ENCODE assay signal across 8 cellular contexts in genomic region chr9:129835128-129835859, GRCh38. TPM values are rescaled to one million over a fixed set of nuclear protein-coding genes. Genes with fewer than 3 reads are reported as not detected.
DNase-seq lines count a peak whose midpoint lies in the region; ATAC-seq, FAIRE-seq and TF ChIP-seq lines count a peak whose summit lies in the region.

Gene C9orf78 (minus strand): TSS chr9:129835275. CDS start chr9:129835221, 54 bp downstream.
Gene USP20 (plus strand): TSS chr9:129835458. CDS start chr9:129852556, 17,098 bp downstream.

- POLR2A ChIA-PET in endothelial cell of umbilical vein (lab: Charles Lee): interaction anchor here (0.8 kb wide), 1 partner anchor 207 kb away, joined by 3 read pairs; no protein-coding TSS in a partner anchor

- H3K79me2 ChIP-seq in OCI-LY3 (ENCODE audit: low read length): peaks cover 27% of the 10 kb centered on the region
- peaks cover 6% of the 10 kb centered on the region for H3K79me2 ChIP-seq in endothelial cell of umbilical vein (ENCODE audit: control insufficient read depth, insufficient read depth, low read length)

- H3K4me1 ChIP-seq in OCI-LY3 (ENCODE audit: low read length) (peaks cover 14% of the 10 kb centered on the region), endothelial cell of umbilical vein (ENCODE audit: control insufficient read depth, extremely low read depth, insufficient read depth, low read length) (peaks cover 15% of the 10 kb centered on the region)

- TF ChIP-seq POLR2A in endothelial cell of umbilical vein (IDR thresholded peaks at IDR 0.05; ENCODE audit: low read depth, low read length): peak; percentile 97

- peak; percentile 92 for FAIRE-seq in endothelial cell of umbilical vein (lab: Jason Lieb, UNC)

- H3K9ac ChIP-seq in OCI-LY3 (ENCODE audit: low read length) (peak within 1 kb of the TSS; percentile 80), endothelial cell of umbilical vein (replicated peaks; ENCODE audit: extremely low read depth, insufficient read depth, low read length) (peak within 1 kb of the TSS; percentile 82)

- no peak for TF ChIP-seq CTCF in OCI-LY3 (IDR thresholded peaks at IDR 0.05; ENCODE audit: low read depth, low read length)
- TF ChIP-seq CTCF in endothelial cell of umbilical vein (IDR thresholded peaks at IDR 0.05; ENCODE audit: extremely low read depth in 1 of 2, insufficient read depth in 1 of 2, low read depth in 1 of 2, low read length in 2 of 2): no peak

- H3K27ac ChIP-seq in OCI-LY3 (ENCODE audit: low read length) (peak within 1 kb of the TSS; percentile 32), endothelial cell of umbilical vein (ENCODE audit: insufficient read depth, low read depth, low read length) (peak within 1 kb of the TSS; percentile 18)

- peak; percentile 83 for ATAC-seq in GM21526 (IDR thresholded peaks at IDR 0.05; ENCODE audit: low FRiP score, unreplicated experiment)

- DNase-seq in D341Med (ENCODE audit: low spot score) (peak; percentile 100), HuH-7.5 (ENCODE audit: low spot score) (peak; percentile 94), endothelial cell of umbilical vein (ENCODE audit: low read depth, low spot score) (peak; percentile 96), midbrain (lab: John Stamatoyannopoulos, UW) (peak; percentile 97)
- DNase-seq in activated CD8-positive, alpha-beta memory T cell treated with anti-CD3 and anti-CD28 coated beads, Interleukin-2, amount 50 U/mL, for 48 hours: peak; percentile 99
- DNase-seq in stimulated activated CD8-positive, alpha-beta memory T cell treated with anti-CD3 and anti-CD28 coated beads, Interleukin-15, amount 100 ng/mL, for 48 hours (ENCODE audit: low read depth in 2 of 2): peak; percentile 94 to 97

- H3K27me3 ChIP-seq in OCI-LY3 (ENCODE audit: low read depth, low read length): no peaks in the 10 kb centered on the region
- no peaks in the 10 kb centered on the region for H3K27me3 ChIP-seq in endothelial cell of umbilical vein (ENCODE audit: control insufficient read depth in 2 of 2, insufficient read depth in 2 of 2, low read length in 2 of 2)

- dilution Hi-C loops in endothelial cell of umbilical vein (cut with MboI; ENCODE audit: extremely low pct_ligation_motif_present, low sequenced_read_pairs): no loop called here

- peak within 1 kb of the TSS; percentile 94 for H3K4me3 ChIP-seq in OCI-LY3 (ENCODE audit: low read length)
- peak within 1 kb of the TSS; percentile 60 to 82 (median 65) for H3K4me3 ChIP-seq in endothelial cell of umbilical vein (replicated peaks in 1 of 3; ENCODE audit: insufficient read depth in 1 of 3, low read depth in 1 of 3, low read length in 3 of 3)

- H3K4me2 ChIP-seq in OCI-LY3 (ENCODE audit: low read length): peak within 1 kb of the TSS; percentile 95
- H3K4me2 ChIP-seq in endothelial cell of umbilical vein (ENCODE audit: insufficient read depth, low read length): peak within 1 kb of the TSS; percentile 81

- H3K36me3 ChIP-seq in OCI-LY3 (replicated peaks; ENCODE audit: low read depth, low read length) (peaks cover 14% of the 10 kb centered on the region), endothelial cell of umbilical vein (ENCODE audit: control insufficient read depth in 2 of 2, extremely low read depth in 1 of 2, insufficient read depth in 2 of 2, low read length in 2 of 2) (peaks cover 4% of the 10 kb centered on the region in 2 experiments)

- no peaks in the 10 kb centered on the region for H3K9me1 ChIP-seq in endothelial cell of umbilical vein (replicated peaks; ENCODE audit: control insufficient read depth, extremely low read depth, insufficient read depth, low read length)

- H4K20me1 ChIP-seq in OCI-LY3 (ENCODE audit: insufficient read depth, low read length) (no peaks in the 10 kb centered on the region), endothelial cell of umbilical vein (replicated peaks; ENCODE audit: control insufficient read depth, extremely low read depth, insufficient read depth, low read length) (no peaks in the 10 kb centered on the region)

- intact Hi-C loops in endothelial cell of umbilical vein (cut with micrococcal nuclease): loop anchor here (1.0 to 5.0 kb wide), 4 partner anchors 11 to 262 kb away; partner anchors contain the start of genes FNBP1 and TOR1A

- BruUV-seq in endothelial cell of umbilical vein (replicated peaks; lab: Mats Ljungman, UMichigan): TSS peak; percentile 40

- no peaks in the 10 kb centered on the region for H3K9me3 ChIP-seq in OCI-LY3 (ENCODE audit: insufficient read depth, low read length)
- no peaks in the 10 kb centered on the region for H3K9me3 ChIP-seq in endothelial cell of umbilical vein (replicated peaks; ENCODE audit: control insufficient read depth, insufficient read depth, low read length)

- H2AFZ ChIP-seq in OCI-LY3 (ENCODE audit: low read depth, low read length): peak within 1 kb of the TSS; percentile 62; the same call in 1 of the 2 replicates
- H2AFZ ChIP-seq in endothelial cell of umbilical vein (ENCODE audit: low read depth, low read length): peak within 1 kb of the TSS; percentile 94

- CTCF ChIA-PET in endothelial cell of umbilical vein (lab: Charles Lee): interaction anchor here (1.2 kb wide), 1 partner anchor 45 kb away, joined by 3 read pairs; no protein-coding TSS in a partner anchor

TF ChIP-seq in endothelial cell of umbilical vein, 7 proteins besides CTCF, POLR2A, EP300 and RAD21:
- TF ChIP-seq POLR2AphosphoS5 (IDR thresholded peaks at IDR 0.05; ENCODE audit: insufficient read depth, low read depth, low read length) (peak; percentile 96), MYC (IDR thresholded peaks at IDR 0.05; ENCODE audit: low read depth, low read length) (no peak), FOS (IDR thresholded peaks at IDR 0.05; ENCODE audit: borderline replicate concordance, insufficient read depth, low read length) (no peak), JUN (IDR thresholded peaks at IDR 0.05; ENCODE audit: borderline replicate concordance, insufficient read depth, insufficient read length, low read depth) (no peak)
- TF ChIP-seq, protein P1, sequence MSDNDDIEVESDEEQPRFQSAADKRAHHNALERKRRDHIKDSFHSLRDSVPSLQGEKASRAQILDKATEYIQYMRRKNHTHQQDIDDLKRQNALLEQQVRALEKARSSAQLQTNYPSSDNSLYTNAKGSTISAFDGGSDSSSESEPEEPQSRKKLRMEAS (IDR thresholded peaks at IDR 0.05; ENCODE audit: insufficient read depth, insufficient read length): peak; percentile 34
TF ChIP-seq in endothelial cell of umbilical vein: peak in this region for 2.

RNA-seq across cellular contexts. Expression of gene C9orf78, which starts in this region (rescaled TPM):
- 34.6 and 34.7 TPM in 2 replicates for total RNA-seq in endothelial cell of umbilical vein
- polyA plus RNA-seq in endothelial cell of umbilical vein: 11.4 and 17.9 TPM in 2 replicates
- 31.5 and 33.7 TPM in 2 replicates for polyA plus RNA-seq in endothelial cell of umbilical vein (2011; cell fraction: cytosol; rRNA removed)
- 6.7 and 11.3 TPM in 2 replicates for polyA plus RNA-seq in endothelial cell of umbilical vein (2011; cell fraction: nucleus; rRNA removed)
- polyA plus RNA-seq in endothelial cell of umbilical vein (2012): 48.3 and 61.7 TPM in 2 replicates
- 6.3 and 6.5 TPM in 2 replicates for polyA minus RNA-seq in endothelial cell of umbilical vein
- 20.5 TPM for polyA minus RNA-seq in endothelial cell of umbilical vein (2011; cell fraction: cytosol; rRNA and poly(A)+ RNA removed)
- polyA minus RNA-seq in endothelial cell of umbilical vein (2011; cell fraction: nucleus; rRNA and poly(A)+ RNA removed): 3.9 and 4.8 TPM in 2 replicates

RNA-seq across cellular contexts. Expression of gene USP20, which starts in this region (rescaled TPM):
- total RNA-seq in endothelial cell of umbilical vein: 13.4 and 17.4 TPM in 2 replicates
- 25.9 and 30.1 TPM in 2 replicates for polyA plus RNA-seq in endothelial cell of umbilical vein
- 8.7 and 14.4 TPM in 2 replicates for polyA plus RNA-seq in endothelial cell of umbilical vein (2011; cell fraction: cytosol; rRNA removed)
- 62.5 and 71.0 TPM in 2 replicates for polyA plus RNA-seq in endothelial cell of umbilical vein (2011; cell fraction: nucleus; rRNA removed)
- polyA plus RNA-seq in endothelial cell of umbilical vein (2012): 9.7 and 15.3 TPM in 2 replicates
- polyA minus RNA-seq in endothelial cell of umbilical vein: 17.3 and 21.8 TPM in 2 replicates
- 11.5 TPM for polyA minus RNA-seq in endothelial cell of umbilical vein (2011; cell fraction: cytosol; rRNA and poly(A)+ RNA removed)
- polyA minus RNA-seq in endothelial cell of umbilical vein (2011; cell fraction: nucleus; rRNA and poly(A)+ RNA removed): 9.6 and 16.5 TPM in 2 replicates

Comparison
In these comparisons a context has a peak if more than half of its experiments do, and no peak if none do; other contexts are left out.
1. Peak in every context shown above with its lines: DNase-seq, ATAC-seq, H3K4me3 ChIP-seq and H3K27ac ChIP-seq.